In the genomic region with DNA sequence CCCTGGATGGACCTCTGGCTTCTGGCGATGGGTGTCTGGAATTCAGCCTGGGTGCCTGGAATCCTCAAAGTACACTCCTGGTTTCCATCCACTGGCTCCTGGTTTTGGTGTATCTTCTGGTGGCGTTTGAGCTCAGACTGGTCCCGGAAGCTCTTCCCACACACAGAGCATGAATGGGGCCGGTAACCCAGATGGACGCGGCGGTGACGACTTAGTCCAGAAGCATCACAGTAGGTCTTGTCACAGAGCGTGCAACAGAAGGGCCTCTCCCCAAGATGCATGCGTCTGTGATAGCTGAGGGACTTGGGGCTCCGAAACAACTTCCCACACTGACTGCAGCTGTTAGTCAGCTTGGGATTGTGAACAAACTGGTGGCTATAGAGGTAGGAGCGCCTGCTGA, we compare ENCODE assay signal across 8 cellular contexts. TPM values are rescaled to one million over a fixed set of nuclear protein-coding genes. Genes with fewer than 3 reads are reported as not detected.
"Had no signal": no experiment of that assay in that cellular context is flagged by ENCODE, and none has a peak within 500 bp of the region (broad histone marks: within the 10 kb centered on the region; RNA-seq: fewer than 3 reads in every experiment).

No MANE protein-coding gene starts in this region.

- H3K4me3 ChIP-seq: GM23248 had no signal

- H3K9ac ChIP-seq: GM23248, KMS-11 had no signal

- H3K9me3 Mint-ChIP-seq: IgD-negative memory B cell had no signal

- H3K4me2 ChIP-seq: KMS-11 had no signal

- DNase-seq: GM23248, GOT3, H9, HCEC 1CT, KBM-7 had no signal

- H3K27ac Mint-ChIP-seq: H9 had no signal

- H3K4me3 Mint-ChIP-seq: H9, IgD-negative memory B cell had no signal

- H2AFZ ChIP-seq: GM23248 had no signal

- H3K27ac ChIP-seq: GM23248, KMS-11 had no signal

RNA-seq across cellular contexts. Expression of gene ZFP57, which starts 7.8 kb away (rescaled TPM):
- total RNA-seq: GM23248, HT-29 had no signal
- polyA plus RNA-seq: GM23248 had no signal

RNA-seq across cellular contexts. Expression of gene MOG, which starts 16.3 kb away (rescaled TPM):
- total RNA-seq: GM23248, HT-29 had no signal
- polyA plus RNA-seq: GM23248, IgD-negative memory B cell had no signal
